9 cellular contexts compared by ENCODE assay signal in genomic region chr11:83063073-83063754, GRCh38. TPM values are rescaled to one million over a fixed set of nuclear protein-coding genes. Genes with fewer than 3 reads are reported as not detected.
DNase-seq lines count a peak whose midpoint lies in the region; FAIRE-seq and TF ChIP-seq lines count a peak whose summit lies in the region.
"Had no signal": no experiment of that assay in that cellular context is flagged by ENCODE, and none has a peak within 500 bp of the region (broad histone marks: within the 10 kb centered on the region; RNA-seq: fewer than 3 reads in every experiment).

No MANE protein-coding gene starts in this region.

- 12 to 16% (median 13%) methylated on average over 7 of the region's 7 CpGs for WGBS in ovary, 3 donors

- H3K27ac ChIP-seq in ovary, result peak overlapping the region in 1 of 2 donors; percentile 50
- H3K27ac ChIP-seq: C4-2B had no signal

- H3K27me3 Mint-ChIP-seq in dendritic cell treated with granulocyte-macrophage colony-stimulating factor and Interleukin-4, amounts not matched to agents 40 ng/mL and 50 ng/mL, for 4 days, result peaks cover 11% of the 10 kb centered on the region

- no peak for TF ChIP-seq CTCF in ovary (IDR thresholded peaks at IDR 0.05)

- no peaks in the 10 kb centered on the region for H3K27me3 ChIP-seq in ovary

- intact Hi-C loops in dendritic cell treated with granulocyte-macrophage colony-stimulating factor and Interleukin-4, amounts not matched to agents 40 ng/mL and 50 ng/mL, for 4 days (cut with micrococcal nuclease), result loop anchor here (1.0 to 2.0 kb wide), 3 partner anchors 8 to 162 kb away; partner anchors contain the start of genes DDIAS, PCF11, PRCP and RAB30
- intact Hi-C loops in ovary (cut with DNase I), result no loop called here

- no peaks in the 10 kb centered on the region for H3K9me3 ChIP-seq in ovary

- peaks cover 64% of the 10 kb centered on the region for H3K4me1 Mint-ChIP-seq in dendritic cell treated with granulocyte-macrophage colony-stimulating factor and Interleukin-4, amounts not matched to agents 40 ng/mL and 50 ng/mL, for 4 days (ENCODE audit: low read depth)

- H3K4me1 ChIP-seq in ovary (ENCODE audit: insufficient read depth), result peaks cover 10% of the 10 kb centered on the region

- peak overlapping the region; percentile 51 for H3K4me3 Mint-ChIP-seq in dendritic cell treated with granulocyte-macrophage colony-stimulating factor and Interleukin-4, amounts not matched to agents 40 ng/mL and 50 ng/mL, for 4 days

- TF ChIP-seq EP300 in ovary (IDR thresholded peaks at IDR 0.05), result no peak

- H3K9me3 Mint-ChIP-seq in dendritic cell treated with granulocyte-macrophage colony-stimulating factor and Interleukin-4, amounts not matched to agents 40 ng/mL and 50 ng/mL, for 4 days, result no peaks in the 10 kb centered on the region

- peak; percentile 69 for FAIRE-seq in H54 (lab: Jason Lieb, UNC)

- DNase-seq in SKM-1 treated with dmso at 0.1 percent for 144 hours (lab: John Stamatoyannopoulos, UW; ENCODE audit: unreplicated experiment) (peak; percentile 29), SKM-1 (lab: John Stamatoyannopoulos, UW; ENCODE audit: unreplicated experiment) (no peak), H54 (ENCODE audit: insufficient read length, low spot score) (peak; percentile 29), MV-4-11 (lab: John Stamatoyannopoulos, UW) (peak; percentile 71), ovary (no peak), NCI-H748 (lab: John Stamatoyannopoulos, UW; ENCODE audit: unreplicated experiment) (no peak)
- DNase-seq in activated effector memory CD4-positive, alpha-beta T cell treated with Interleukin-2 at 50 U/mL for 16 hours, result no peak

- H3K36me3 ChIP-seq in ovary, result no peaks in the 10 kb centered on the region

- TF ChIP-seq POLR2A in H54 (IDR thresholded peaks at IDR 0.05; ENCODE audit: low read depth, low read length) (no peak), ovary (IDR thresholded peaks at IDR 0.05) (no peak)

- peaks cover 49% of the 10 kb centered on the region for H3K36me3 Mint-ChIP-seq in dendritic cell treated with granulocyte-macrophage colony-stimulating factor and Interleukin-4, amounts not matched to agents 40 ng/mL and 50 ng/mL, for 4 days (ENCODE audit: low read depth)

- peak overlapping the region; percentile 80 for H3K27ac Mint-ChIP-seq in dendritic cell treated with granulocyte-macrophage colony-stimulating factor and Interleukin-4, amounts not matched to agents 40 ng/mL and 50 ng/mL, for 4 days

- H3K4me3 ChIP-seq in ovary, result peak overlapping the region; percentile 11

RNA-seq across cellular contexts. Expression of gene RAB30, which starts 8.5 kb away (rescaled TPM):
- total RNA-seq in ovary, result 10 to 100 TPM in 6 of 7 donors, 1 to 10 TPM in 1; 9.0 to 30.4 (median 22.7) TPM
- polyA plus RNA-seq in ovary, result 10 to 100 TPM in 1 of 2 donors, 1 to 10 TPM in 1; 6.8 to 27.4 TPM

Comparison
In these comparisons a context has a peak if more than half of its experiments do, and no peak if none do; other contexts are left out.
1. DNase-seq: peak in SKM-1 treated with dmso at 0.1 percent for 144 hours (single experiment), H54 (single experiment) and MV-4-11 (single experiment); none in SKM-1 (single experiment), ovary (0 of 5), activated effector memory CD4-positive, alpha-beta T cell treated with Interleukin-2 at 50 U/mL for 16 hours (single experiment) and NCI-H748 (single experiment).